In the genomic region with DNA sequence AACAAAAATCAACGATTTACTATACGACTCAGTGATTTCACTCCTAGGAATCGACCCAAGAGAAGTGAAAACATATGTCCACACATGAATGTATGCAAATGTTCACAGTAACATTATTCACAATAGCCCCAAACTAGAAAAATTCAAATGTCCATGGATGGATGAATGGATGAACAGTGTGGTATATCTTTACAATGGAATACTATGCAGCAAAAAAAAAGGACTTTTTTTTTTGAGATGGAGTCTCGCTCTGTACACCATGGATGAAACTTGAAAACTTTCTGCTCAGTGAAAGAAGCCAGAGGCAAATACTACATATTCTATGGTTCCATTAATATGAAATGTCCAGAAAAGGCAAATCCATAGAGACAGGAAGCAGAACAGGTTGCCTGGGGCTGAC, we compare ENCODE assay signal across 33 cellular contexts.
"Had no signal": no experiment of that assay in that cellular context is flagged by ENCODE, and none has a peak within 500 bp of the region (broad histone marks: within the 10 kb centered on the region; RNA-seq: fewer than 3 reads in every experiment).

No MANE protein-coding gene starts in this region.

- H3K4me1 ChIP-seq: adrenal gland, body of pancreas had no signal

- ATAC-seq: activated CD8-positive, alpha-beta T cell treated with anti-CD3 and anti-CD28 coated beads for 36 hours; activated naive CD4-positive, alpha-beta T cell treated with anti-CD3 and anti-CD28 coated beads, Interleukin-2, amount 50 U/mL, for 72 hours; activated T-cell treated with anti-CD3 and anti-CD28 coated beads, Interleukin-2, amount 50 U/mL, for 4 hours; activated T-cell treated with anti-CD3 and anti-CD28 coated beads, Interleukin-2, amount 50 U/mL, for 72 hours; activated T-helper 17 cell treated with anti-CD3 and anti-CD28 coated beads, Interleukin-2, amount 50 U/mL, for 72 hours; body of pancreas had no signal

- H3K4me3 ChIP-seq: adrenal gland, body of pancreas, breast epithelium had no signal

- H3K36me3 ChIP-seq: adrenal gland, brain microvascular endothelial cell, breast epithelium had no signal

- H3K27ac ChIP-seq: adrenal gland, body of pancreas, brain microvascular endothelial cell, breast epithelium, VCaP had no signal

- H3K27me3 ChIP-seq: adrenal gland, body of pancreas, brain microvascular endothelial cell, breast epithelium had no signal

- FAIRE-seq: astrocyte, TTC549 had no signal

- DNase-seq: activated B cell treated with CpG ODN at 0.5 μM for 24 hours; activated CD4-positive, alpha-beta memory T cell treated with anti-CD3 and anti-CD28 coated beads for 36 hours; activated CD4-positive, alpha-beta T cell treated with anti-CD3 and anti-CD28 coated beads for 4 hours; activated CD4-positive, alpha-beta T cell treated with anti-CD3 and anti-CD28 coated beads, Interleukin-2, amount 10 ng/mL, durations not matched to agents 24 days and 14 days; activated CD4-positive, alpha-beta T cell treated with anti-CD3 and anti-CD28 coated beads, Interleukin-2, amount 50 U/mL, for 1 hour; activated CD4-positive, alpha-beta T cell treated with anti-CD3 and anti-CD28 coated beads, Interleukin-2, amount 50 U/mL, for 4 hours; activated CD4-positive, CD25-positive, alpha-beta regulatory T cell treated with anti-CD3 and anti-CD28 coated beads, Interleukin-2, amount 50 U/mL, for 72 hours; activated CD8-positive, alpha-beta memory T cell treated with anti-CD3 and anti-CD28 coated beads, Interleukin-2, amount 50 U/mL, for 4 hours; activated CD8-positive, alpha-beta T cell treated with anti-CD3 and anti-CD28 coated beads for 36 hours; activated effector memory CD4-positive, alpha-beta T cell treated with anti-CD3 and anti-CD28 coated beads, Interleukin-2, amount 50 U/mL, for 16 hours; activated gamma-delta T cell treated with Interleukin-2 at 50 U/mL for 16 hours; activated naive CD4-positive, alpha-beta T cell; activated naive CD4-positive, alpha-beta T cell treated with anti-CD3 and anti-CD28 coated beads for 36 hours; activated naive CD4-positive, alpha-beta T cell treated with anti-CD3 and anti-CD28 coated beads, Interleukin-2, amount 50 U/mL, for 16 hours; activated naive CD8-positive, alpha-beta T cell treated with anti-CD3 and anti-CD28 coated beads for 36 hours; activated T-cell treated with anti-CD3 and anti-CD28 coated beads for 4 hours; activated T-cell treated with anti-CD3 and anti-CD28 coated beads, Interleukin-2, amount 50 U/mL, for 1 hour; activated T-cell treated with anti-CD3 and anti-CD28 coated beads, Interleukin-2, amount 50 U/mL, for 4 hours; activated T-cell treated with anti-CD3 and anti-CD28 coated beads, Interleukin-2, amount 50 U/mL, for 72 hours; adrenal gland; amniotic stem cell; aorta; body of pancreas; brain microvascular endothelial cell; central memory CD4-positive, alpha-beta T cell; T-helper 2 cell; T-helper 9 cell had no signal

- H3K9me3 ChIP-seq: adrenal gland had no signal
